In the genomic region with DNA sequence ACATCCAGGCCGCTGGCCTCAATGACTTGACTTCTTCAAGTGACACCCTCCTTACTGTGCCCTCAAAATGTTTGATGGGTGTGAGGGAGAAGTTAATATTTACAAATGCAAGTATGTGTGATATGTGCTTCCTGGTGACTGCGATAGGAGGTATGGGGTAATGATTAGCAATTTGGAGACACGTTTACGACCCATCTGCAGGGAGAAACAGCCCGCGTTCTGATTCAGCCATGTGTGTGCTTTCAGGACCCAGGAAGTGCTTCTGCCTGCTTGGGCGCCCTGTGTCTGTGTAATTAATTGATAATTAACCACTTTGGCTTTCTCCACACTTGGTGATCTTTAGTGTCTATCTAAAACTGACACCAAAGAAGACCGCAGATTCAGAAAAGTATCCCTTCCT, we compare ENCODE assay signal across 20 cellular contexts. TPM values are rescaled to one million over a fixed set of nuclear protein-coding genes. Genes with fewer than 3 reads are reported as not detected.
DNase-seq lines count a peak whose midpoint lies in the region; ATAC-seq, FAIRE-seq and TF ChIP-seq lines count a peak whose summit lies in the region.
"Had no signal": no experiment of that assay in that cellular context is flagged by ENCODE, and none has a peak within 500 bp of the region (broad histone marks: within the 10 kb centered on the region; RNA-seq: fewer than 3 reads in every experiment).

No MANE protein-coding gene starts in this region.

- no peak overlapping the region for H3K23ac ChIP-seq in H9 (ENCODE audit: insufficient read length, low read depth, low read length)

- H2BK120ac ChIP-seq in H9 (ENCODE audit: low read depth, low read length, poor library complexity, severe bottlenecking), result no peak overlapping the region

- no peaks in the 10 kb centered on the region for H3K27me3 ChIP-seq in H9 (ENCODE audit: insufficient read depth, low read length)
- H3K27me3 ChIP-seq: BLaER1, esophagus muscularis mucosa, gastroesophageal sphincter, transverse colon had no signal

- no peak overlapping the region for H3K9ac ChIP-seq in H9 (ENCODE audit: extremely low read depth, insufficient read length, low read length)
- H3K9ac ChIP-seq: BLaER1 had no signal

- H3K9me3 ChIP-seq in H9 (ENCODE audit: control insufficient read depth, low read depth, low read length), result no peaks in the 10 kb centered on the region
- H3K9me3 ChIP-seq: BLaER1, esophagus muscularis mucosa, gastroesophageal sphincter, transverse colon had no signal

- H3K4me3 Mint-ChIP-seq in chondrocyte (ENCODE audit: unreplicated experiment), result no peak overlapping the region
- H3K4me3 Mint-ChIP-seq in H9, result no peak overlapping the region
- H3K4me3 Mint-ChIP-seq: naive thymus-derived CD4-positive, alpha-beta T cell; stimulated activated naive CD8-positive, alpha-beta T cell treated with anti-CD3 and anti-CD28 coated beads, Interleukin-15, Interleukin-2, amounts not matched to agents 100 ng/mL and 50 ng/mL, for 24 hours had no signal

- H3K4me2 ChIP-seq in H9 (ENCODE audit: insufficient read depth, insufficient read length, low read length), result no peak overlapping the region
- H3K4me2 ChIP-seq: BLaER1 had no signal

- H2AK5ac ChIP-seq in H9 (ENCODE audit: insufficient read length, low read length), result no peak overlapping the region

- H3K56ac ChIP-seq in H9 (ENCODE audit: insufficient read length, low read depth, low read length), result no peak overlapping the region

- H3K36me3 Mint-ChIP-seq in chondrocyte (ENCODE audit: low read depth) (peaks cover 16% of the 10 kb centered on the region), H9 (ENCODE audit: insufficient read depth in 1 of 3, low read depth in 3 of 3) (peaks cover 4 to 12% (median 8%) of the 10 kb centered on the region in 3 experiments; a peak in 6 of 7 replicates)
- H3K36me3 Mint-ChIP-seq: naive thymus-derived CD4-positive, alpha-beta T cell had no signal

- H3K27ac Mint-ChIP-seq in chondrocyte (ENCODE audit: unreplicated experiment) (no peak overlapping the region), H9 (no peak overlapping the region; a peak in 1 of 7 replicates)
- H3K27ac Mint-ChIP-seq: naive thymus-derived CD4-positive, alpha-beta T cell; stimulated activated naive CD8-positive, alpha-beta T cell treated with anti-CD3 and anti-CD28 coated beads, Interleukin-15, Interleukin-2, amounts not matched to agents 100 ng/mL and 50 ng/mL, for 24 hours had no signal

- ATAC-seq in GM19467 (IDR thresholded peaks at IDR 0.05; ENCODE audit: unreplicated experiment), result peak; percentile 58
- ATAC-seq: gastroesophageal sphincter; naive thymus-derived CD4-positive, alpha-beta T cell had no signal

- H3K14ac ChIP-seq in H9 (ENCODE audit: insufficient read depth, low read length), result no peak overlapping the region

- H2BK20ac ChIP-seq in H9 (ENCODE audit: low read depth, low read length, poor library complexity, severe bottlenecking), result no peak overlapping the region

- H2BK12ac ChIP-seq in H9 (ENCODE audit: insufficient read length, low read depth, low read length), result no peak overlapping the region

- no peak overlapping the region for H4K5ac ChIP-seq in H9 (ENCODE audit: insufficient read length, low read depth, low read length)

- no peaks in the 10 kb centered on the region for H3K79me1 ChIP-seq in H9 (ENCODE audit: insufficient read depth, low read depth, low read length, poor library complexity, severe bottlenecking)

- H3K9me3 Mint-ChIP-seq in chondrocyte (ENCODE audit: low read depth), result no peaks in the 10 kb centered on the region
- no peaks in the 10 kb centered on the region for H3K9me3 Mint-ChIP-seq in H9
- H3K9me3 Mint-ChIP-seq: naive thymus-derived CD4-positive, alpha-beta T cell; stimulated activated naive CD8-positive, alpha-beta T cell treated with anti-CD3 and anti-CD28 coated beads, Interleukin-15, Interleukin-2, amounts not matched to agents 100 ng/mL and 50 ng/mL, for 24 hours had no signal

- no CpG with 5 or more reads among the region's 8 CpGs for WGBS in H9 (ENCODE audit: extremely low coverage, insufficient read length, low lambda C conversion rate)

- no peak overlapping the region for H3K18ac ChIP-seq in H9 (ENCODE audit: insufficient read length, low read depth, low read length)

- no peak overlapping the region for H3T11ph ChIP-seq in H9 (ENCODE audit: low read length)

- H3K27me3 Mint-ChIP-seq in chondrocyte (ENCODE audit: low read depth) (no peaks in the 10 kb centered on the region), H9 (ENCODE audit: low read depth) (no peaks in the 10 kb centered on the region; the same call in 1 of the 2 replicates)
- H3K27me3 Mint-ChIP-seq: naive thymus-derived CD4-positive, alpha-beta T cell; stimulated activated naive CD8-positive, alpha-beta T cell treated with anti-CD3 and anti-CD28 coated beads, Interleukin-15, Interleukin-2, amounts not matched to agents 100 ng/mL and 50 ng/mL, for 24 hours had no signal

- FAIRE-seq in RCC 7860 (lab: Jason Lieb, UNC), result peak; percentile 98
- FAIRE-seq: G401.6 had no signal

- H3K4me1 Mint-ChIP-seq in chondrocyte (ENCODE audit: low read depth), result peaks cover 6% of the 10 kb centered on the region
- H3K4me1 Mint-ChIP-seq in H9, result peaks cover 17 to 23% of the 10 kb centered on the region in 2 experiments
- H3K4me1 Mint-ChIP-seq: naive thymus-derived CD4-positive, alpha-beta T cell had no signal

- no peak overlapping the region for H3K27ac ChIP-seq in H9 (ENCODE audit: insufficient read length, low read depth, low read length)
- H3K27ac ChIP-seq: BLaER1, esophagus muscularis mucosa, gastroesophageal sphincter, transverse colon had no signal

- DNase-seq in RCC 7860 (ENCODE audit: low spot score) (peak; percentile 98), left kidney (ENCODE audit: low read depth, low spot score) (peak; percentile 65), chondrocyte (ENCODE audit: low spot score) (no peak), DMS114 treated with DMSO at 0.1 percent for 48 hours (lab: John Stamatoyannopoulos, UW; ENCODE audit: unreplicated experiment) (no peak), H9 (no peak), pons (ENCODE audit: low spot score) (no peak)
- DNase-seq: activated CD8-positive, alpha-beta memory T cell treated with anti-CD3 and anti-CD28 coated beads, Interleukin-2, amount 50 U/mL, for 48 hours; activated effector memory CD4-positive, alpha-beta T cell treated with Interleukin-2 at 50 U/mL for 16 hours; effector CD4-positive, alpha-beta T cell; naive thymus-derived CD4-positive, alpha-beta T cell; SHP77 treated with DMSO at 0.1 percent for 48 hours; transverse colon had no signal

- no peaks in the 10 kb centered on the region for H3K79me2 ChIP-seq in H9 (ENCODE audit: insufficient read depth, low read length)

- H2BK5ac ChIP-seq in H9 (ENCODE audit: insufficient read length, low read length), result no peak overlapping the region

- H2AFZ ChIP-seq in H9 (ENCODE audit: low read length), result no peak overlapping the region

- H4K8ac ChIP-seq in H9 (replicated peaks; ENCODE audit: insufficient read length, low read depth, low read length), result no peak overlapping the region

- TF ChIP-seq CTCF in chondrocyte (IDR thresholded peaks at IDR 0.05) (no peak), H9 (conservative IDR thresholded peaks at IDR 0.05) (no peak)

- no peaks in the 10 kb centered on the region for H3K23me2 ChIP-seq in H9 (ENCODE audit: insufficient read length, low read depth, low read length, poor library complexity, severe bottlenecking)

- H4K91ac ChIP-seq in H9 (ENCODE audit: insufficient read length, low read depth, low read length), result no peak overlapping the region

- H3K4ac ChIP-seq in H9 (ENCODE audit: low read depth, low read length), result no peak overlapping the region

- no peaks in the 10 kb centered on the region for H4K20me1 ChIP-seq in H9 (ENCODE audit: control insufficient read depth, insufficient read depth, insufficient read length)
- H4K20me1 ChIP-seq: BLaER1 had no signal

- H3K4me1 ChIP-seq in H9 (ENCODE audit: insufficient read depth, low read length), result no peaks in the 10 kb centered on the region; the same call in 1 of the 2 replicates
- H3K4me1 ChIP-seq: BLaER1, esophagus muscularis mucosa, gastroesophageal sphincter had no signal

- H2BK15ac ChIP-seq in H9 (ENCODE audit: low read depth, low read length), result no peak overlapping the region

RNA-seq across cellular contexts. Expression of a gene that starts 25.0 kb away (rescaled TPM):
- 16.2 to 25.6 TPM (median 24.9 TPM) in 3 replicates for total RNA-seq in chondrocyte
- total RNA-seq in H9 (2021), result 5.8 and 6.0 TPM in 2 replicates
- total RNA-seq: OCI-LY7; T-helper 1 cell treated with Interleukin-12 subunit alpha and Interleukin-12 subunit beta and Interleukin-4 antibody, amounts not matched to agents 30 ng/mL and 1 ng/mL, for 36 hours had no signal

Comparison
In these comparisons a context has a peak if more than half of its experiments do, and no peak if none do; other contexts are left out.
1. DNase-seq: peak in RCC 7860 (single experiment) and left kidney (single experiment); none in chondrocyte (single experiment), DMS114 treated with DMSO at 0.1 percent for 48 hours (single experiment), H9 (single experiment) and pons (single experiment).